ENCODE assay signal across 11 cellular contexts in genomic region chr4:54433686-54434085, GRCh38.
DNase-seq lines count a peak whose midpoint lies in the region; ATAC-seq and TF ChIP-seq lines count a peak whose summit lies in the region.
"Had no signal": no experiment of that assay in that cellular context is flagged by ENCODE, and none has a peak within 500 bp of the region (broad histone marks: within the 10 kb centered on the region; RNA-seq: fewer than 3 reads in every experiment).

No MANE protein-coding gene starts in this region.

- no peaks in the 10 kb centered on the region for H3K36me3 ChIP-seq in Panc1 (ENCODE audit: control insufficient read depth, insufficient read depth, low read length)

- POLR2A ChIA-PET in activated CD8-positive, alpha-beta T cell treated with anti-CD3 and anti-CD28 coated beads for 36 hours (lab: Charles Lee): no interaction called here
- POLR2A ChIA-PET in activated CD8-positive, alpha-beta T cell treated with anti-CD3 and anti-CD28 coated beads, Interleukin-2, amount 10 ng/mL, durations not matched to agents 7 days and 5 days (lab: Charles Lee): no interaction called here
- POLR2A ChIA-PET in Panc1 (lab: Charles Lee): no interaction called here

- H3K27me3 Mint-ChIP-seq in activated CD8-positive, alpha-beta T cell treated with anti-CD3 and anti-CD28 coated beads for 36 hours: peaks cover 12% of the 10 kb centered on the region
- H3K27me3 Mint-ChIP-seq in activated CD8-positive, alpha-beta T cell treated with anti-CD3 and anti-CD28 coated beads, Interleukin-2, amount 10 ng/mL, durations not matched to agents 7 days and 5 days (ENCODE audit: low read depth): peaks cover 19% of the 10 kb centered on the region
- no peaks in the 10 kb centered on the region for H3K27me3 Mint-ChIP-seq in type B pancreatic cell

- H3K4me1 Mint-ChIP-seq in activated CD8-positive, alpha-beta T cell treated with anti-CD3 and anti-CD28 coated beads for 36 hours (ENCODE audit: low read depth): no peaks in the 10 kb centered on the region
- H3K4me1 Mint-ChIP-seq in activated CD8-positive, alpha-beta T cell treated with anti-CD3 and anti-CD28 coated beads, Interleukin-2, amount 10 ng/mL, durations not matched to agents 7 days and 5 days (ENCODE audit: low read depth): no peaks in the 10 kb centered on the region
- no peaks in the 10 kb centered on the region for H3K4me1 Mint-ChIP-seq in type B pancreatic cell (ENCODE audit: unreplicated experiment)
- H3K4me1 Mint-ChIP-seq: activated naive CD8-positive, alpha-beta T cell treated with anti-CD3 and anti-CD28 coated beads, Interleukin-2, amount 10 ng/mL, durations not matched to agents 7 days and 5 days had no signal

- no peak overlapping the region for H3K27ac ChIP-seq in Panc1 (ENCODE audit: low read length)

- H3K27ac Mint-ChIP-seq in activated CD8-positive, alpha-beta T cell treated with anti-CD3 and anti-CD28 coated beads for 36 hours: no peak overlapping the region
- no peak overlapping the region for H3K27ac Mint-ChIP-seq in activated CD8-positive, alpha-beta T cell treated with anti-CD3 and anti-CD28 coated beads, Interleukin-2, amount 10 ng/mL, durations not matched to agents 7 days and 5 days
- H3K27ac Mint-ChIP-seq in type B pancreatic cell: no peak overlapping the region
- no peak overlapping the region for H3K27ac Mint-ChIP-seq in activated naive CD4-positive, alpha-beta T cell treated with anti-CD3 and anti-CD28 coated beads, Interleukin-2, amount 50 U/mL, for 72 hours
- H3K27ac Mint-ChIP-seq: activated naive CD8-positive, alpha-beta T cell treated with anti-CD3 and anti-CD28 coated beads, Interleukin-2, amount 10 ng/mL, durations not matched to agents 7 days and 5 days had no signal

- no TSS peak for BruUV-seq in Panc1 (replicated peaks; lab: Mats Ljungman, UMichigan)

- H3K27me3 ChIP-seq in Panc1 (ENCODE audit: control insufficient read depth, insufficient read depth, low read length): no peaks in the 10 kb centered on the region

- CTCF ChIA-PET in activated CD8-positive, alpha-beta T cell treated with anti-CD3 and anti-CD28 coated beads for 36 hours (lab: Charles Lee): interaction anchor here (1.0 to 1.2 kb wide), 2 partner anchors 13 to 112 kb away, joined by 3 read pairs; no protein-coding TSS in a partner anchor
- CTCF ChIA-PET in activated CD8-positive, alpha-beta T cell treated with anti-CD3 and anti-CD28 coated beads, Interleukin-2, amount 10 ng/mL, durations not matched to agents 7 days and 5 days (lab: Charles Lee): interaction anchor here (1.2 kb wide), 1 partner anchor 527 kb away, joined by 3 read pairs; no protein-coding TSS in a partner anchor
- CTCF ChIA-PET in Panc1 (lab: Charles Lee): no interaction called here

- in situ Hi-C loops in Panc1 (cut with HindIII; ENCODE audit: low pct_unique_long_range_greater_than_20kb, low sequenced_read_pairs): no loop called here

- H3K4me3 ChIP-seq in Panc1 (ENCODE audit: low read depth in 2 of 2, low read length in 2 of 2): no peak overlapping the region

- H3K4me3 Mint-ChIP-seq in activated CD8-positive, alpha-beta T cell treated with anti-CD3 and anti-CD28 coated beads for 36 hours: no peak overlapping the region
- no peak overlapping the region for H3K4me3 Mint-ChIP-seq in activated CD8-positive, alpha-beta T cell treated with anti-CD3 and anti-CD28 coated beads, Interleukin-2, amount 10 ng/mL, durations not matched to agents 7 days and 5 days
- no peak overlapping the region for H3K4me3 Mint-ChIP-seq in type B pancreatic cell
- H3K4me3 Mint-ChIP-seq: activated naive CD8-positive, alpha-beta T cell treated with anti-CD3 and anti-CD28 coated beads, Interleukin-2, amount 10 ng/mL, durations not matched to agents 7 days and 5 days had no signal

- no peaks in the 10 kb centered on the region for H3K4me1 ChIP-seq in Panc1 (ENCODE audit: control insufficient read depth, insufficient read depth, low read length)

- intact Hi-C loops in activated CD8-positive, alpha-beta T cell treated with anti-CD3 and anti-CD28 coated beads for 36 hours (cut with micrococcal nuclease): no loop called here
- intact Hi-C loops in Panc1 (cut with micrococcal nuclease; ENCODE audit: unreplicated experiment): no loop called here

- no peaks in the 10 kb centered on the region for H3K9me3 ChIP-seq in Panc1 (ENCODE audit: control insufficient read depth, insufficient read depth, low read depth, low read length)

- DNase-seq in activated CD8-positive, alpha-beta T cell treated with anti-CD3 and anti-CD28 coated beads for 36 hours: peak; percentile 1
- DNase-seq in activated CD8-positive, alpha-beta T cell treated with anti-CD3 and anti-CD28 coated beads, Interleukin-2, amount 10 ng/mL, durations not matched to agents 7 days and 5 days: no peak
- DNase-seq in Panc1 (ENCODE audit: low read depth, low spot score) (no peak), fibroblast of the conjunctiva (ENCODE audit: low read depth) (peak; percentile 5), type B pancreatic cell (ENCODE audit: extremely low spot score, unreplicated experiment) (no peak), medulla oblongata (ENCODE audit: extremely low spot score) (no peak), cortex of kidney (lab: John Stamatoyannopoulos, UW) (no peak)
- no peak for DNase-seq in activated naive CD4-positive, alpha-beta T cell treated with anti-CD3 and anti-CD28 coated beads, Interleukin-2, amount 50 U/mL, for 72 hours (ENCODE audit: low spot score in 2 of 2)
- DNase-seq: activated naive CD8-positive, alpha-beta T cell treated with anti-CD3 and anti-CD28 coated beads, Interleukin-2, amount 10 ng/mL, durations not matched to agents 7 days and 5 days; right cardiac atrium; stimulated activated naive CD4-positive, alpha-beta T cell had no signal

- TF ChIP-seq CTCF in activated CD8-positive, alpha-beta T cell treated with anti-CD3 and anti-CD28 coated beads for 36 hours (IDR thresholded peaks at IDR 0.05): no peak
- TF ChIP-seq CTCF in Panc1 (IDR thresholded peaks at IDR 0.05): peak; percentile 35
- TF ChIP-seq CTCF in type B pancreatic cell (conservative IDR thresholded peaks at IDR 0.05): peak; percentile 61

- no peak for ATAC-seq in activated CD8-positive, alpha-beta T cell treated with anti-CD3 and anti-CD28 coated beads for 36 hours
- no peak for ATAC-seq in activated CD8-positive, alpha-beta T cell treated with anti-CD3 and anti-CD28 coated beads, Interleukin-2, amount 10 ng/mL, durations not matched to agents 7 days and 5 days
- ATAC-seq in Panc1: no peak
- no peak for ATAC-seq in activated naive CD4-positive, alpha-beta T cell treated with anti-CD3 and anti-CD28 coated beads, Interleukin-2, amount 50 U/mL, for 72 hours
- ATAC-seq: right cardiac atrium had no signal

- no peaks in the 10 kb centered on the region for H3K36me3 Mint-ChIP-seq in activated CD8-positive, alpha-beta T cell treated with anti-CD3 and anti-CD28 coated beads for 36 hours (ENCODE audit: low read depth)
- H3K36me3 Mint-ChIP-seq in activated CD8-positive, alpha-beta T cell treated with anti-CD3 and anti-CD28 coated beads, Interleukin-2, amount 10 ng/mL, durations not matched to agents 7 days and 5 days (ENCODE audit: low read depth): no peaks in the 10 kb centered on the region
- H3K36me3 Mint-ChIP-seq in type B pancreatic cell: no peaks in the 10 kb centered on the region
- no peaks in the 10 kb centered on the region for H3K36me3 Mint-ChIP-seq in activated naive CD4-positive, alpha-beta T cell treated with anti-CD3 and anti-CD28 coated beads, Interleukin-2, amount 50 U/mL, for 72 hours
- H3K36me3 Mint-ChIP-seq: activated naive CD8-positive, alpha-beta T cell treated with anti-CD3 and anti-CD28 coated beads, Interleukin-2, amount 10 ng/mL, durations not matched to agents 7 days and 5 days had no signal

- H3K9me3 Mint-ChIP-seq in activated CD8-positive, alpha-beta T cell treated with anti-CD3 and anti-CD28 coated beads for 36 hours: no peaks in the 10 kb centered on the region
- no peaks in the 10 kb centered on the region for H3K9me3 Mint-ChIP-seq in activated CD8-positive, alpha-beta T cell treated with anti-CD3 and anti-CD28 coated beads, Interleukin-2, amount 10 ng/mL, durations not matched to agents 7 days and 5 days (ENCODE audit: insufficient read depth)
- no peaks in the 10 kb centered on the region for H3K9me3 Mint-ChIP-seq in type B pancreatic cell
- no peaks in the 10 kb centered on the region for H3K9me3 Mint-ChIP-seq in activated naive CD4-positive, alpha-beta T cell treated with anti-CD3 and anti-CD28 coated beads, Interleukin-2, amount 50 U/mL, for 72 hours
- H3K9me3 Mint-ChIP-seq: activated naive CD8-positive, alpha-beta T cell treated with anti-CD3 and anti-CD28 coated beads, Interleukin-2, amount 10 ng/mL, durations not matched to agents 7 days and 5 days had no signal

Comparison
In these comparisons a context has a peak if more than half of its experiments do, and no peak if none do; other contexts are left out.
1. DNase-seq: peak in activated CD8-positive, alpha-beta T cell treated with anti-CD3 and anti-CD28 coated beads for 36 hours (single experiment) and fibroblast of the conjunctiva (single experiment); none in activated CD8-positive, alpha-beta T cell treated with anti-CD3 and anti-CD28 coated beads, Interleukin-2, amount 10 ng/mL, durations not matched to agents 7 days and 5 days (single experiment), Panc1 (single experiment), type B pancreatic cell (single experiment), medulla oblongata (single experiment), cortex of kidney (single experiment) and activated naive CD4-positive, alpha-beta T cell treated with anti-CD3 and anti-CD28 coated beads, Interleukin-2, amount 50 U/mL, for 72 hours (0 of 2).